ENCODE assay signal across 9 cellular contexts in the genomic region with DNA sequence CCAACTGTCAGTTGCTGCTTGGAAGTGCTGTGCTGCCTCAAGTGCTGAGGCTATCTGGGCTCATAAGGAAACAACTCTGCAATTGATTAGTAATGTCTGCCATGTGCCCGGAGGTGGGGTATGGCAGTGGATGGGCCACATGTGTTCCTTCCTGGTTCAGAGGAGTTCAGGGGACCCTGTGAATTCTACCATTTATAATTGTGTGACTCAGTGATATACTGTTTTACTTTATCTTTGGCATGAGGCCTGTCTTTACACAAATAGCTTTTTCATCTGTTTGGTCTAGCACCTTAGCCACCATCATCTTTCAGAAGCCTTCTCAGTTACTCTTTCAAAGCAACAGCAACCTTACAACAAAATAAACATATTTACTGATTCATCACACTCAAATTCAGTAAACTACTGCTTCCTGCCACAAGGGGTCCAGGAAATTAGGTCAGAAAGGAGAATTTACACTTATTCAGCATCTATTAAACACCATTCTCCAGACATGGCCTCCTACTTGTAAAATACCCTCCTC. TPM values are rescaled to one million over a fixed set of nuclear protein-coding genes. Genes with fewer than 3 reads are reported as not detected.
DNase-seq lines count a peak whose midpoint lies in the region; FAIRE-seq lines count a peak whose summit lies in the region.
"Had no signal": no experiment of that assay in that cellular context is flagged by ENCODE, and none has a peak within 500 bp of the region (broad histone marks: within the 10 kb centered on the region; RNA-seq: fewer than 3 reads in every experiment).

No MANE protein-coding gene starts in this region.

- in situ Hi-C loops in GM23248 (cut with MboI), result no loop called here

- peak; percentile 74 for DNase-seq in GM23248
- DNase-seq in activated CD8-positive, alpha-beta memory T cell treated with anti-CD3 and anti-CD28 coated beads, Interleukin-2, amount 50 U/mL, for 48 hours, result peak; percentile 28
- DNase-seq in immature natural killer cell, result peak; percentile 21 to 27 (median 24)
- no peak for DNase-seq in central memory CD4-positive, alpha-beta T cell
- no peak for DNase-seq in activated CD4-positive, alpha-beta T cell treated with anti-CD3 and anti-CD28 coated beads for 1 hour
- no peak for DNase-seq in GOT3 (lab: John Stamatoyannopoulos, UW)
- no peak for DNase-seq in small intestine

- H3K79me2 ChIP-seq in ACC112 (ENCODE audit: control insufficient read depth, insufficient read depth, low read length, unreplicated experiment), result no peaks in the 10 kb centered on the region
- H3K79me2 ChIP-seq in GM23248 (ENCODE audit: insufficient read depth), result no peaks in the 10 kb centered on the region

- H3K9me3 ChIP-seq in GM23248 (ENCODE audit: low read depth), result no peaks in the 10 kb centered on the region
- H3K9me3 ChIP-seq in small intestine (ENCODE audit: control insufficient read depth, low read depth), result no peaks in the 10 kb centered on the region

- H3K4me2 ChIP-seq in GM23248 (ENCODE audit: unreplicated experiment), result peak overlapping the region; percentile 75

- peak overlapping the region; percentile 66 for H2AFZ ChIP-seq in ACC112 (ENCODE audit: low read length, unreplicated experiment)
- peak overlapping the region; percentile 58 for H2AFZ ChIP-seq in GM23248

- H3K27me3 Mint-ChIP-seq in immature natural killer cell (ENCODE audit: low read depth in 3 of 3), result peaks cover 0 to 9% (median 3%) of the 10 kb centered on the region in 3 donors

- H3F3A ChIP-seq in GM23248 (ENCODE audit: insufficient read depth), result peaks cover 85% of the 10 kb centered on the region

- H3K4me1 ChIP-seq in ACC112 (ENCODE audit: control insufficient read depth, insufficient read depth, low read length, unreplicated experiment) (peaks cover 76% of the 10 kb centered on the region), GM23248 (ENCODE audit: insufficient read depth) (peaks cover 87% of the 10 kb centered on the region), small intestine (ENCODE audit: control insufficient read depth in 2 of 2, insufficient read depth in 1 of 2, low read depth in 1 of 2, low read length in 1 of 2) (no peaks in the 10 kb centered on the region)

- peak overlapping the region in 5 of 6 donors; percentile 18 to 80 (median 52) for H3K27ac Mint-ChIP-seq in immature natural killer cell
- H3K27ac Mint-ChIP-seq: memory B cell had no signal

- H3K27me3 ChIP-seq in ACC112 (ENCODE audit: insufficient read depth, low read length), result no peaks in the 10 kb centered on the region
- H3K27me3 ChIP-seq in GM23248 (replicated peaks; ENCODE audit: insufficient read depth), result no peaks in the 10 kb centered on the region
- H3K27me3 ChIP-seq in small intestine (ENCODE audit: control insufficient read depth in 2 of 2, insufficient read depth in 2 of 2, low read length in 2 of 2), result no peaks in the 10 kb centered on the region

- H4K20me1 ChIP-seq in GM23248 (ENCODE audit: insufficient read depth), result no peaks in the 10 kb centered on the region

- H3K9me2 ChIP-seq in GM23248 (ENCODE audit: insufficient read depth), result no peaks in the 10 kb centered on the region

- H3K4me3 ChIP-seq in ACC112 (ENCODE audit: low read depth, low read length) (peak overlapping the region; percentile 6; the same call in 1 of the 2 replicates), GM23248 (peak overlapping the region; percentile 33; the same call in 1 of the 2 replicates), small intestine (ENCODE audit: low read depth in 1 of 2, low read length in 2 of 2) (no peak overlapping the region)

- peaks cover 4 to 17% of the 10 kb centered on the region in 2 donors for H3K4me1 Mint-ChIP-seq in immature natural killer cell
- H3K4me1 Mint-ChIP-seq: memory B cell had no signal

- 5 to 13% methylated on average over 1 of the region's 1 CpG for WGBS in GM23248 (ENCODE audit: low coverage in 1 of 2, low lambda C conversion rate in 2 of 2, missing lambda C conversion rate in 2 of 2), 2 experiments
- 65 to 76% (median 74%) methylated on average over 1 of the region's 1 CpG for WGBS in small intestine, 3 donors

- H3K36me3 ChIP-seq in ACC112 (ENCODE audit: insufficient read depth, low read length), result no peaks in the 10 kb centered on the region
- no peaks in the 10 kb centered on the region for H3K36me3 ChIP-seq in GM23248 (ENCODE audit: low read depth)
- no peaks in the 10 kb centered on the region for H3K36me3 ChIP-seq in small intestine (ENCODE audit: control insufficient read depth in 2 of 2, insufficient read depth in 2 of 2, low read length in 2 of 2)

- no peak overlapping the region for H3K4me3 Mint-ChIP-seq in immature natural killer cell
- H3K4me3 Mint-ChIP-seq: memory B cell had no signal

- no peaks in the 10 kb centered on the region for H3K36me3 Mint-ChIP-seq in immature natural killer cell
- H3K36me3 Mint-ChIP-seq: memory B cell had no signal

- FAIRE-seq in small intestine (lab: Jason Lieb, UNC), result no peak

- H3K9ac ChIP-seq in GM23248, result peak overlapping the region; percentile 72

- H3K27ac ChIP-seq in ACC112 (ENCODE audit: low read depth, low read length), result peak overlapping the region; percentile 87
- H3K27ac ChIP-seq in GM23248, result peak overlapping the region; percentile 96
- peak overlapping the region in 1 of 2 donors; percentile 74 for H3K27ac ChIP-seq in small intestine (ENCODE audit: low read depth in 1 of 2, low read length in 1 of 2)

- H3K9me3 Mint-ChIP-seq in immature natural killer cell, result peaks cover 0 to 2% (median 0%) of the 10 kb centered on the region in 6 donors
- H3K9me3 Mint-ChIP-seq: memory B cell had no signal

RNA-seq across cellular contexts. Expression of gene DKK3, which starts 20.9 kb away (rescaled TPM):
- 189 and 225 TPM in 2 replicates for total RNA-seq in GM23248 (2014; rRNA removed; shearing (Covaris generic))
- polyA plus RNA-seq in GM23248 (2016; fragmentation: Nextera tagmentation; extraction: Ambion mirVana) (237 and 239 TPM in 2 replicates), immature natural killer cell (under 1 TPM in 2 of 3 donors, not detected in 1; 0.31 to 0.76 TPM), small intestine (10 to 100 TPM in 1 of 3 donors, 1 to 10 TPM in 2; 4.2 to 29.1 (median 5.9) TPM)

Comparison
In these comparisons a context has a peak if more than half of its experiments do, and no peak if none do; other contexts are left out.
1. H3K4me3 ChIP-seq: peak in ACC112 (single experiment) and GM23248 (single experiment); none in small intestine (0 of 2).
2. DNase-seq: peak in GM23248 (single experiment), activated CD8-positive, alpha-beta memory T cell treated with anti-CD3 and anti-CD28 coated beads, Interleukin-2, amount 50 U/mL, for 48 hours (single experiment) and immature natural killer cell (3 of 3); none in central memory CD4-positive, alpha-beta T cell (single experiment), activated CD4-positive, alpha-beta T cell treated with anti-CD3 and anti-CD28 coated beads for 1 hour (single experiment), GOT3 (single experiment) and small intestine (single experiment).